In genomic region chr7:4749363-4749762, GRCh38 we compare ENCODE assay signal across 14 cellular contexts. TPM values are rescaled to one million over a fixed set of nuclear protein-coding genes. Genes with fewer than 3 reads are reported as not detected.
DNase-seq lines count a peak whose midpoint lies in the region; ATAC-seq, FAIRE-seq and TF ChIP-seq lines count a peak whose summit lies in the region.
"Had no signal": no experiment of that assay in that cellular context is flagged by ENCODE, and none has a peak within 500 bp of the region (broad histone marks: within the 10 kb centered on the region; RNA-seq: fewer than 3 reads in every experiment).

No MANE protein-coding gene starts in this region.

- no peaks in the 10 kb centered on the region for H3K27me3 Mint-ChIP-seq in CD4-positive, alpha-beta memory T cell

- intact Hi-C loops in A673 (cut with micrococcal nuclease; ENCODE audit: unreplicated experiment) (loop anchor here (5.0 kb wide), 2 partner anchors 57 to 122 kb away; no protein-coding TSS in a partner anchor), endothelial cell of umbilical vein (cut with micrococcal nuclease) (loop anchor here (2.0 kb wide), 1 partner anchor 109 kb away; no protein-coding TSS in a partner anchor)
- intact Hi-C loops in CD4-positive, alpha-beta memory T cell (cut with micrococcal nuclease) = no loop called here

- no peak for DNase-seq in A673 (ENCODE audit: low spot score)
- DNase-seq in CD4-positive, alpha-beta memory T cell = no peak
- DNase-seq in endothelial cell of umbilical vein (ENCODE audit: low read depth, low spot score) = no peak
- DNase-seq: activated gamma-delta T cell, caudate nucleus, NCI-H2081 treated with DMSO at 0.1 percent for 48 hours, testis had no signal

- no peak overlapping the region for H3K9ac ChIP-seq in endothelial cell of umbilical vein (replicated peaks; ENCODE audit: extremely low read depth, insufficient read depth, low read length)
- no peak overlapping the region for H3K9ac ChIP-seq in rectal smooth muscle tissue (ENCODE audit: low read length)
- H3K9ac ChIP-seq: neural progenitor cell had no signal

- BruUV-seq in A673 (replicated peaks; lab: Mats Ljungman, UMichigan) (no TSS peak), endothelial cell of umbilical vein (replicated peaks; lab: Mats Ljungman, UMichigan) (no TSS peak)

- H3K27ac ChIP-seq in A673 (ENCODE audit: low read depth, low read length, poor library complexity, severe bottlenecking) = peak overlapping the region; percentile 37
- peak overlapping the region; percentile 8 for H3K27ac ChIP-seq in CD4-positive, alpha-beta memory T cell (ENCODE audit: low read depth, low read length)
- H3K27ac ChIP-seq in endothelial cell of umbilical vein (ENCODE audit: insufficient read depth, low read depth, low read length) = peak overlapping the region; percentile 76
- H3K27ac ChIP-seq in rectal smooth muscle tissue (ENCODE audit: low read depth, low read length) = peak overlapping the region; percentile 31
- H3K27ac ChIP-seq: neural progenitor cell had no signal

- no peaks in the 10 kb centered on the region for H3K9me1 ChIP-seq in endothelial cell of umbilical vein (replicated peaks; ENCODE audit: control insufficient read depth, extremely low read depth, insufficient read depth, low read length)

- H3K9me3 ChIP-seq in A673 (ENCODE audit: low read depth, low read length, poor library complexity, severe bottlenecking) (no peaks in the 10 kb centered on the region), endothelial cell of umbilical vein (replicated peaks; ENCODE audit: control insufficient read depth, insufficient read depth, low read length) (no peaks in the 10 kb centered on the region)
- H3K9me3 ChIP-seq in CD4-positive, alpha-beta memory T cell (ENCODE audit: control insufficient read depth in 1 of 2, low read length in 2 of 2) = no peaks in the 10 kb centered on the region
- H3K9me3 ChIP-seq: testis had no signal

- H3K4me1 Mint-ChIP-seq in CD4-positive, alpha-beta memory T cell = peaks cover 34 to 66% (median 47%) of the 10 kb centered on the region in 4 donors

- H3K9me3 Mint-ChIP-seq in CD4-positive, alpha-beta memory T cell = peaks cover 0 to 2% (median 0%) of the 10 kb centered on the region in 8 donors
- H3K9me3 Mint-ChIP-seq: neural progenitor cell; T-helper 1 cell treated with Interleukin-12 subunit alpha and Interleukin-12 subunit beta and Interleukin-4 antibody, amounts not matched to agents 30 μg/mL and 1 μg/mL, for 36 hours had no signal

- no peak for FAIRE-seq in endothelial cell of umbilical vein (lab: Jason Lieb, UNC)

- H3K79me2 ChIP-seq in endothelial cell of umbilical vein (ENCODE audit: control insufficient read depth, insufficient read depth, low read length) = peaks cover 43% of the 10 kb centered on the region

- no peaks in the 10 kb centered on the region for H4K20me1 ChIP-seq in endothelial cell of umbilical vein (replicated peaks; ENCODE audit: control insufficient read depth, extremely low read depth, insufficient read depth, low read length)

- peaks cover 14% of the 10 kb centered on the region for H3K4me1 ChIP-seq in A673 (ENCODE audit: insufficient read depth, low read length, poor library complexity, severe bottlenecking)
- H3K4me1 ChIP-seq in CD4-positive, alpha-beta memory T cell (ENCODE audit: insufficient read depth, low read length) = peaks cover 63% of the 10 kb centered on the region
- H3K4me1 ChIP-seq in endothelial cell of umbilical vein (ENCODE audit: control insufficient read depth, extremely low read depth, insufficient read depth, low read length) = peaks cover 43% of the 10 kb centered on the region
- peaks cover 17% of the 10 kb centered on the region for H3K4me1 ChIP-seq in rectal smooth muscle tissue (ENCODE audit: control insufficient read depth, insufficient read depth, low read length)

- TF ChIP-seq POLR2A in endothelial cell of umbilical vein (IDR thresholded peaks at IDR 0.05; ENCODE audit: low read depth, low read length) = no peak

- TF ChIP-seq CTCF in A673 (conservative IDR thresholded peaks at IDR 0.05; ENCODE audit: low read depth, low read length) = no peak
- TF ChIP-seq CTCF in endothelial cell of umbilical vein (IDR thresholded peaks at IDR 0.05; ENCODE audit: extremely low read depth in 1 of 2, insufficient read depth in 1 of 2, low read depth in 1 of 2, low read length in 2 of 2) = no peak

- CTCF ChIA-PET in A673 (lab: Charles Lee) = no interaction called here
- CTCF ChIA-PET in CD4-positive, alpha-beta memory T cell (lab: Charles Lee; ENCODE audit: partially characterized antibody) = interaction anchor here (1.2 to 1.4 kb wide), 2 partner anchors 9 to 64 kb away, joined by 3 to 4 read pairs; no protein-coding TSS in a partner anchor
- CTCF ChIA-PET in endothelial cell of umbilical vein (lab: Charles Lee) = interaction anchor here (3.7 kb wide), 1 partner anchor 24 kb away, joined by 14 read pairs; no protein-coding TSS in a partner anchor

- peak overlapping the region in 4 of 7 donors; percentile 57 to 93 (median 78) for H3K27ac Mint-ChIP-seq in CD4-positive, alpha-beta memory T cell

- peak overlapping the region in 1 of 8 donors; percentile 45 for H3K4me3 Mint-ChIP-seq in CD4-positive, alpha-beta memory T cell
- H3K4me3 Mint-ChIP-seq: neural progenitor cell; T-helper 1 cell treated with Interleukin-12 subunit alpha and Interleukin-12 subunit beta and Interleukin-4 antibody, amounts not matched to agents 30 μg/mL and 1 μg/mL, for 36 hours had no signal

- ATAC-seq in GM19452 (IDR thresholded peaks at IDR 0.05; ENCODE audit: unreplicated experiment) (no peak), HG03460 (IDR thresholded peaks at IDR 0.05; ENCODE audit: unreplicated experiment) (no peak), HG02885 (IDR thresholded peaks at IDR 0.05; ENCODE audit: poor library complexity, unreplicated experiment) (no peak)

- no peak overlapping the region for H3K4me2 ChIP-seq in endothelial cell of umbilical vein (ENCODE audit: insufficient read depth, low read length)
- H3K4me2 ChIP-seq: neural progenitor cell had no signal

- dilution Hi-C loops in endothelial cell of umbilical vein (cut with MboI; ENCODE audit: extremely low pct_ligation_motif_present, low sequenced_read_pairs) = no loop called here

- H3K27me3 ChIP-seq in A673 (replicated peaks; ENCODE audit: insufficient read depth, low read depth, low read length, poor library complexity) (no peaks in the 10 kb centered on the region), endothelial cell of umbilical vein (ENCODE audit: control insufficient read depth in 2 of 2, insufficient read depth in 2 of 2, low read length in 2 of 2) (no peaks in the 10 kb centered on the region), rectal smooth muscle tissue (ENCODE audit: control insufficient read depth, insufficient read depth, low read length) (no peaks in the 10 kb centered on the region)
- H3K27me3 ChIP-seq in CD4-positive, alpha-beta memory T cell (ENCODE audit: insufficient read depth, low read length) = no peaks in the 10 kb centered on the region
- H3K27me3 ChIP-seq: neural progenitor cell, testis had no signal

- peaks cover 9 to 20% of the 10 kb centered on the region in 2 donors for H3K36me3 Mint-ChIP-seq in CD4-positive, alpha-beta memory T cell

- H3K36me3 ChIP-seq in A673 (ENCODE audit: insufficient read depth, low read length, poor library complexity, severe bottlenecking) (peaks cover 26% of the 10 kb centered on the region), endothelial cell of umbilical vein (ENCODE audit: control insufficient read depth in 2 of 2, extremely low read depth in 1 of 2, insufficient read depth in 2 of 2, low read length in 2 of 2) (peaks cover under 1% of the 10 kb centered on the region in 2 experiments), rectal smooth muscle tissue (ENCODE audit: control insufficient read depth, insufficient read depth, low read length) (peaks cover 1% of the 10 kb centered on the region)
- peaks cover 13% of the 10 kb centered on the region for H3K36me3 ChIP-seq in CD4-positive, alpha-beta memory T cell (ENCODE audit: insufficient read depth, low read length)
- H3K36me3 ChIP-seq: neural progenitor cell had no signal

- no peak overlapping the region for H2AFZ ChIP-seq in endothelial cell of umbilical vein (ENCODE audit: low read depth, low read length)
- H2AFZ ChIP-seq: neural progenitor cell had no signal

- H3K4me3 ChIP-seq in A673 (ENCODE audit: low read depth, low read length, poor library complexity, severe bottlenecking) (no peak overlapping the region), endothelial cell of umbilical vein (replicated peaks in 1 of 3; ENCODE audit: insufficient read depth in 1 of 3, low read depth in 1 of 3, low read length in 3 of 3) (no peak overlapping the region), rectal smooth muscle tissue (ENCODE audit: low read length) (no peak overlapping the region)
- H3K4me3 ChIP-seq in CD4-positive, alpha-beta memory T cell (ENCODE audit: low read length in 2 of 2) = no peak overlapping the region
- H3K4me3 ChIP-seq: neural progenitor cell, skin epidermis, testis had no signal

- POLR2A ChIA-PET in A673 (lab: Charles Lee; ENCODE audit: low non-redundant PET) (no interaction called here), endothelial cell of umbilical vein (lab: Charles Lee) (no interaction called here)
- POLR2A ChIA-PET in CD4-positive, alpha-beta memory T cell (lab: Charles Lee; ENCODE audit: partially characterized antibody) = interaction anchor here (1.1 to 7.0 kb wide), 4 partner anchors 26 to 138 kb away, joined by 3 to 69 read pairs (median 6); partner anchors contain the start of gene AP5Z1

TF ChIP-seq in endothelial cell of umbilical vein, 7 proteins besides CTCF, POLR2A, EP300 and RAD21 (continues in another document):
- TF ChIP-seq MYC (IDR thresholded peaks at IDR 0.05; ENCODE audit: low read depth, low read length) (no peak), EZH2 (IDR thresholded peaks at IDR 0.05; ENCODE audit: borderline replicate concordance, low read depth, low read length, severe bottlenecking) (no peak), POLR2AphosphoS5 (IDR thresholded peaks at IDR 0.05; ENCODE audit: insufficient read depth, low read depth, low read length) (no peak), JUN (IDR thresholded peaks at IDR 0.05; ENCODE audit: borderline replicate concordance, insufficient read depth, insufficient read length, low read depth) (no peak), GATA2 (IDR thresholded peaks at IDR 0.05; ENCODE audit: insufficient read depth, insufficient read length, low read depth, low read length) (no peak)

RNA-seq across cellular contexts. Expression of gene AP5Z1, which starts 26.1 kb away (rescaled TPM):
- 31.9 and 35.6 TPM in 2 replicates for total RNA-seq in A673 (2021)
- 100 to 1,000 TPM; 100 to 103 TPM for total RNA-seq in CD4-positive, alpha-beta memory T cell
- polyA plus RNA-seq in CD4-positive, alpha-beta memory T cell = 10 to 100 TPM; 29.1 to 40.6 TPM
- total RNA-seq in endothelial cell of umbilical vein = 58.9 and 64.3 TPM in 2 replicates
- polyA plus RNA-seq in endothelial cell of umbilical vein = 53.7 and 67.3 TPM in 2 replicates
- polyA plus RNA-seq in endothelial cell of umbilical vein (2011; cell fraction: cytosol; rRNA removed) = 15.8 and 26.1 TPM in 2 replicates
- polyA plus RNA-seq in endothelial cell of umbilical vein (2011; cell fraction: nucleus; rRNA removed) = 137 and 170 TPM in 2 replicates
- polyA plus RNA-seq in endothelial cell of umbilical vein (2012) = 21.4 and 21.9 TPM in 2 replicates
- polyA minus RNA-seq in endothelial cell of umbilical vein = 14.4 and 19.7 TPM in 2 replicates
- 23.1 TPM for polyA minus RNA-seq in endothelial cell of umbilical vein (2011; cell fraction: cytosol; rRNA and poly(A)+ RNA removed)
- 47.1 and 90.4 TPM in 2 replicates for polyA minus RNA-seq in endothelial cell of umbilical vein (2011; cell fraction: nucleus; rRNA and poly(A)+ RNA removed)

Comparison
In these comparisons a context has a peak if more than half of its experiments do, and no peak if none do; other contexts are left out.
1. H3K27ac ChIP-seq: peak in every context shown above with its lines; median percentile 76 in endothelial cell of umbilical vein; 37 in A673; 31 in rectal smooth muscle tissue; 8 in CD4-positive, alpha-beta memory T cell.